ENCODE assay signal across 30 cellular contexts in genomic region chr12:116248930-116249329, GRCh38. TPM values are rescaled to one million over a fixed set of nuclear protein-coding genes. Genes with fewer than 3 reads are reported as not detected.
DNase-seq lines count a peak whose midpoint lies in the region; ATAC-seq, FAIRE-seq and TF ChIP-seq lines count a peak whose summit lies in the region.
"Had no signal": no experiment of that assay in that cellular context is flagged by ENCODE, and none has a peak within 500 bp of the region (broad histone marks: within the 10 kb centered on the region; RNA-seq: fewer than 3 reads in every experiment).

No MANE protein-coding gene starts in this region.

- POLR2A ChIA-PET in H1 (lab: Charles Lee; ENCODE audit: partially characterized antibody): interaction anchor here (0.8 to 1.3 kb wide), 2 partner anchors 19 to 27 kb away, joined by 5 read pairs; no protein-coding TSS in a partner anchor

- H3K14ac ChIP-seq in H9 (ENCODE audit: insufficient read depth, low read length) (no peak overlapping the region), H1 (ENCODE audit: insufficient read length) (no peak overlapping the region)

- H4K5ac ChIP-seq in H9 (ENCODE audit: insufficient read length, low read depth, low read length): no peak overlapping the region
- peak overlapping the region; percentile 43 for H4K5ac ChIP-seq in H1 (ENCODE audit: insufficient read length, low read depth, low read length)

- H3K27ac Mint-ChIP-seq in CD4-positive, CD25-positive, alpha-beta regulatory T cell: peak overlapping the region in 2 of 3 donors; percentile 27 to 42
- peak overlapping the region in 2 of 3 experiments; percentile 5 to 10; a peak in 2 of 7 replicates for H3K27ac Mint-ChIP-seq in H9
- H3K27ac Mint-ChIP-seq in natural killer cell: peak overlapping the region; percentile 21 to 34
- H3K27ac Mint-ChIP-seq: memory B cell; T-helper 1 cell treated with Interleukin-12 subunit alpha and Interleukin-12 subunit beta and Interleukin-4 antibody, amounts not matched to agents 30 μg/mL and 1 μg/mL, for 36 hours had no signal

- H3K4ac ChIP-seq in H9 (ENCODE audit: low read depth, low read length) (no peak overlapping the region), H1 (replicated peaks; ENCODE audit: insufficient read length, low read depth, low read length) (no peak overlapping the region)

- TF ChIP-seq EP300 in H1 (IDR thresholded peaks at IDR 0.05; ENCODE audit: borderline replicate concordance in 1 of 2, low read depth in 2 of 2, low read length in 2 of 2) (no peak), esophagus muscularis mucosa (IDR thresholded peaks at IDR 0.05) (no peak)

- TF ChIP-seq POLR2A in H1 (IDR thresholded peaks at IDR 0.05; ENCODE audit: control extremely low read depth in 1 of 2, low read depth in 2 of 2, low read length in 2 of 2) (no peak), thyroid gland (IDR thresholded peaks at IDR 0.05) (no peak), esophagus muscularis mucosa (IDR thresholded peaks at IDR 0.05; ENCODE audit: low read depth) (no peak)

- H3K4me2 ChIP-seq in H9 (ENCODE audit: insufficient read depth, insufficient read length, low read length) (no peak overlapping the region), H1 (ENCODE audit: insufficient read depth in 1 of 2, low read depth in 2 of 2, low read length in 2 of 2) (no peak overlapping the region)

- no peak overlapping the region for H3K27ac ChIP-seq in CD4-positive, CD25-positive, alpha-beta regulatory T cell (ENCODE audit: insufficient read depth, low read length, poor library complexity, severe bottlenecking)
- H3K27ac ChIP-seq in H9 (ENCODE audit: insufficient read length, low read depth, low read length): no peak overlapping the region
- no peak overlapping the region for H3K27ac ChIP-seq in H1 (ENCODE audit: low read depth, low read length)
- H3K27ac ChIP-seq in thyroid gland: no peak overlapping the region
- H3K27ac ChIP-seq in esophagus muscularis mucosa (replicated peaks in 1 of 4): no peak overlapping the region
- H3K27ac ChIP-seq: brain microvascular endothelial cell, RWPE1, upper lobe of left lung had no signal

- CTCF ChIA-PET in H1 (lab: Charles Lee; ENCODE audit: partially characterized antibody): interaction anchor here (0.9 to 2.2 kb wide), 3 partner anchors 9 to 442 kb away, joined by 5 to 7 read pairs (median 5); no protein-coding TSS in a partner anchor

- no peak overlapping the region for H4K91ac ChIP-seq in H9 (ENCODE audit: insufficient read length, low read depth, low read length)
- no peak overlapping the region for H4K91ac ChIP-seq in H1 (replicated peaks; ENCODE audit: insufficient read length, low read length)

- H2BK12ac ChIP-seq in H9 (ENCODE audit: insufficient read length, low read depth, low read length) (no peak overlapping the region), H1 (ENCODE audit: low read depth, low read length) (no peak overlapping the region)

- no peak overlapping the region for H2BK120ac ChIP-seq in H9 (ENCODE audit: low read depth, low read length, poor library complexity, severe bottlenecking)
- H2BK120ac ChIP-seq in H1 (replicated peaks; ENCODE audit: low read depth, low read length): no peak overlapping the region

- H2BK20ac ChIP-seq in H9 (ENCODE audit: low read depth, low read length, poor library complexity, severe bottlenecking) (no peak overlapping the region), H1 (ENCODE audit: low read length) (no peak overlapping the region)

- H3K27me3 ChIP-seq in CD4-positive, CD25-positive, alpha-beta regulatory T cell (ENCODE audit: control insufficient read depth, insufficient read depth, low read length): no peaks in the 10 kb centered on the region
- H3K27me3 ChIP-seq in H9 (ENCODE audit: insufficient read depth, low read length) (no peaks in the 10 kb centered on the region), H1 (replicated peaks in 1 of 4; ENCODE audit: control insufficient read depth in 3 of 4, extremely low read depth in 1 of 4, insufficient read depth in 3 of 4, low read length in 3 of 4) (no peaks in the 10 kb centered on the region), thyroid gland (no peaks in the 10 kb centered on the region), esophagus muscularis mucosa (no peaks in the 10 kb centered on the region)
- H3K27me3 ChIP-seq: brain microvascular endothelial cell, upper lobe of left lung had no signal

- H3K36me3 ChIP-seq in CD4-positive, CD25-positive, alpha-beta regulatory T cell (ENCODE audit: control insufficient read depth, insufficient read depth, low read length): no peaks in the 10 kb centered on the region
- no peaks in the 10 kb centered on the region for H3K36me3 ChIP-seq in H1 (ENCODE audit: control insufficient read depth in 2 of 4, insufficient read depth in 4 of 4, low read length in 3 of 4)
- H3K36me3 ChIP-seq in thyroid gland: no peaks in the 10 kb centered on the region
- H3K36me3 ChIP-seq in esophagus muscularis mucosa: no peaks in the 10 kb centered on the region
- H3K36me3 ChIP-seq: brain microvascular endothelial cell, upper lobe of left lung had no signal

- H3K23ac ChIP-seq in H9 (ENCODE audit: insufficient read length, low read depth, low read length) (no peak overlapping the region), H1 (ENCODE audit: insufficient read length) (no peak overlapping the region)

- H2BK5ac ChIP-seq in H9 (ENCODE audit: insufficient read length, low read length): no peak overlapping the region
- no peak overlapping the region for H2BK5ac ChIP-seq in H1 (ENCODE audit: low read depth, low read length)

- H3K4me3 ChIP-seq in CD4-positive, CD25-positive, alpha-beta regulatory T cell (ENCODE audit: low read depth, low read length): peak overlapping the region; percentile 27
- H3K4me3 ChIP-seq in H1 (ENCODE audit: extremely low read depth in 1 of 4, insufficient read depth in 2 of 4, low read depth in 3 of 4, low read length in 4 of 4) (no peak overlapping the region), thyroid gland (replicated peaks in 1 of 3) (no peak overlapping the region), esophagus muscularis mucosa (no peak overlapping the region)
- H3K4me3 ChIP-seq: upper lobe of left lung had no signal

- DNase-seq in CD4-positive, CD25-positive, alpha-beta regulatory T cell: no peak
- DNase-seq in H9 (no peak), H1 (ENCODE audit: low read depth in 1 of 2, low spot score in 2 of 2) (no peak), natural killer cell (no peak), T-helper 1 cell (no peak), thyroid gland (no peak), NK-92 (lab: John Stamatoyannopoulos, UW; ENCODE audit: unreplicated experiment) (no peak), esophagus muscularis mucosa (ENCODE audit: extremely low spot score) (no peak)
- DNase-seq: activated CD4-positive, alpha-beta T cell treated with anti-CD3 and anti-CD28 coated beads, Interleukin-2, amount 50 U/mL, for 48 hours; activated CD4-positive, CD25-positive, alpha-beta regulatory T cell treated with anti-CD3 and anti-CD28 coated beads, Interleukin-2, amount 50 U/mL, for 72 hours; activated naive CD4-positive, alpha-beta T cell; activated T-cell treated with anti-CD3 and anti-CD28 coated beads, Interleukin-2, amount 50 U/mL, for 48 hours; brain microvascular endothelial cell; COR-L47; DMS53; hypothalamus; immature natural killer cell; left cardiac atrium; NCI-H1105; NCI-H187; NCI-H446 treated with DMSO at 0.1 percent for 48 hours; OCI-M1; posterior cingulate gyrus; stimulated activated CD4-positive, alpha-beta T cell treated with anti-CD3 and anti-CD28 coated beads, Interleukin-4, amount 100 ng/mL, for 4 hours; upper lobe of left lung had no signal

- peaks cover 22% of the 10 kb centered on the region for H3K4me1 ChIP-seq in CD4-positive, CD25-positive, alpha-beta regulatory T cell (ENCODE audit: control insufficient read depth, insufficient read depth, low read length, poor library complexity, severe bottlenecking)
- H3K4me1 ChIP-seq in H9 (ENCODE audit: insufficient read depth, low read length): peaks cover 2% of the 10 kb centered on the region; the same call in 1 of the 2 replicates
- peaks cover 0 to 11% (median under 1%) of the 10 kb centered on the region in 4 experiments; a peak in 4 of 7 replicates for H3K4me1 ChIP-seq in H1 (replicated peaks in 1 of 4; ENCODE audit: control insufficient read depth in 3 of 4, insufficient read depth in 4 of 4, low read length in 3 of 4)
- H3K4me1 ChIP-seq in thyroid gland: peaks cover 35 to 48% of the 10 kb centered on the region in 2 donors
- peaks cover 47 to 55% (median 53%) of the 10 kb centered on the region in 4 donors for H3K4me1 ChIP-seq in esophagus muscularis mucosa

- H3K56ac ChIP-seq in H9 (ENCODE audit: insufficient read length, low read depth, low read length): no peak overlapping the region
- no peak overlapping the region for H3K56ac ChIP-seq in H1 (replicated peaks; ENCODE audit: insufficient read length, low read depth, low read length)

- H2AFZ ChIP-seq in H9 (ENCODE audit: low read length) (no peak overlapping the region), H1 (ENCODE audit: low read length) (no peak overlapping the region)

- no peak for FAIRE-seq in H1 (lab: Jason Lieb, UNC)
- FAIRE-seq: TTC549 had no signal

- no peak overlapping the region for H4K8ac ChIP-seq in H9 (replicated peaks; ENCODE audit: insufficient read length, low read depth, low read length)
- H4K8ac ChIP-seq in H1 (ENCODE audit: extremely low read depth, insufficient read depth, low read length): no peak overlapping the region

- peaks cover 17% of the 10 kb centered on the region for H3K36me3 Mint-ChIP-seq in CD4-positive, CD25-positive, alpha-beta regulatory T cell
- H3K36me3 Mint-ChIP-seq in H9 (ENCODE audit: insufficient read depth in 1 of 3, low read depth in 3 of 3): peaks cover 5 to 35% (median 29%) of the 10 kb centered on the region in 3 experiments
- H3K36me3 Mint-ChIP-seq in natural killer cell: peaks cover 5% of the 10 kb centered on the region

- ATAC-seq in CD4-positive, CD25-positive, alpha-beta regulatory T cell (ENCODE audit: low read depth in 2 of 2): no peak
- ATAC-seq in natural killer cell: no peak
- ATAC-seq: sciatic nerve had no signal

- H3K23me2 ChIP-seq in H9 (ENCODE audit: insufficient read length, low read depth, low read length, poor library complexity, severe bottlenecking) (no peaks in the 10 kb centered on the region), H1 (ENCODE audit: low read depth, low read length) (no peaks in the 10 kb centered on the region)

- peaks cover 0 to 22% (median 3%) of the 10 kb centered on the region in 7 donors for H3K9me3 Mint-ChIP-seq in CD4-positive, CD25-positive, alpha-beta regulatory T cell
- H3K9me3 Mint-ChIP-seq in H9: peaks cover 25 to 32% of the 10 kb centered on the region in 2 experiments
- no peaks in the 10 kb centered on the region for H3K9me3 Mint-ChIP-seq in natural killer cell
- H3K9me3 Mint-ChIP-seq: memory B cell had no signal

- H3T11ph ChIP-seq in H9 (ENCODE audit: low read length): no peak overlapping the region

- peaks cover 0 to 6% of the 10 kb centered on the region in 2 experiments for H3K9me3 ChIP-seq in CD4-positive, CD25-positive, alpha-beta regulatory T cell (ENCODE audit: control insufficient read depth in 2 of 2, low read length in 2 of 2)
- no peaks in the 10 kb centered on the region for H3K9me3 ChIP-seq in H9 (ENCODE audit: control insufficient read depth, low read depth, low read length)
- H3K9me3 ChIP-seq in H1 (ENCODE audit: insufficient read depth in 2 of 2, low read depth in 1 of 2, low read length in 1 of 2): no peaks in the 10 kb centered on the region; a peak in 1 of 4 replicates
- H3K9me3 ChIP-seq in thyroid gland: no peaks in the 10 kb centered on the region
- peaks cover 0 to 4% (median 0%) of the 10 kb centered on the region in 4 donors for H3K9me3 ChIP-seq in esophagus muscularis mucosa
- H3K9me3 ChIP-seq: upper lobe of left lung had no signal

- no peak for TF ChIP-seq CTCF in H9 (conservative IDR thresholded peaks at IDR 0.05)
- no peak for TF ChIP-seq CTCF in H1 (IDR thresholded peaks at IDR 0.05; ENCODE audit: control extremely low read depth in 1 of 3, insufficient read depth in 1 of 3, low read depth in 1 of 3, low read length in 3 of 3)
- TF ChIP-seq CTCF in natural killer cell (IDR thresholded peaks at IDR 0.05): no peak
- no peak for TF ChIP-seq CTCF in thyroid gland (IDR thresholded peaks at IDR 0.05)
- no peak for TF ChIP-seq CTCF in esophagus muscularis mucosa (IDR thresholded peaks at IDR 0.05)

- H3K79me1 ChIP-seq in H9 (ENCODE audit: insufficient read depth, low read depth, low read length, poor library complexity, severe bottlenecking) (peaks cover 5% of the 10 kb centered on the region), H1 (ENCODE audit: low read depth, low read length) (peaks cover 2% of the 10 kb centered on the region; the same call in 1 of the 2 replicates)

- H4K20me1 ChIP-seq in H9 (ENCODE audit: control insufficient read depth, insufficient read depth, insufficient read length): no peaks in the 10 kb centered on the region
- peaks cover 2 to 3% of the 10 kb centered on the region in 2 experiments for H4K20me1 ChIP-seq in H1 (replicated peaks in 1 of 2; ENCODE audit: control insufficient read depth in 1 of 2, insufficient read depth in 2 of 2, low read length in 2 of 2)

- no peaks in the 10 kb centered on the region for H3K27me3 Mint-ChIP-seq in CD4-positive, CD25-positive, alpha-beta regulatory T cell
- H3K27me3 Mint-ChIP-seq in H9 (ENCODE audit: low read depth): no peaks in the 10 kb centered on the region
- no peaks in the 10 kb centered on the region for H3K27me3 Mint-ChIP-seq in natural killer cell (ENCODE audit: low read depth in 2 of 2)
- H3K27me3 Mint-ChIP-seq: memory B cell had no signal

- H3K9ac ChIP-seq in H9 (ENCODE audit: extremely low read depth, insufficient read length, low read length) (no peak overlapping the region), H1 (replicated peaks in 1 of 4; ENCODE audit: extremely low read depth in 1 of 4, low read depth in 3 of 4, low read length in 3 of 4) (no peak overlapping the region)

- intact Hi-C loops in natural killer cell (cut with micrococcal nuclease) (no loop called here), thyroid gland (cut with DNase I) (no loop called here), esophagus muscularis mucosa (cut with DNase I) (no loop called here)

- no peak for TF ChIP-seq RAD21 in H1 (IDR thresholded peaks at IDR 0.05 in 1 of 2, conservative IDR thresholded peaks at IDR 0.05 in 1 of 2; ENCODE audit: low read depth in 2 of 2, low read length in 2 of 2)

- H2AK5ac ChIP-seq in H9 (ENCODE audit: insufficient read length, low read length) (no peak overlapping the region), H1 (ENCODE audit: low read depth, low read length) (no peak overlapping the region)

- H3K4me3 Mint-ChIP-seq in CD4-positive, CD25-positive, alpha-beta regulatory T cell: peak overlapping the region in 1 of 4 donors; percentile 47
- H3K4me3 Mint-ChIP-seq in H9 (no peak overlapping the region), natural killer cell (peak overlapping the region; percentile 36)
- H3K4me3 Mint-ChIP-seq: memory B cell; T-helper 1 cell treated with Interleukin-12 subunit alpha and Interleukin-12 subunit beta and Interleukin-4 antibody, amounts not matched to agents 30 μg/mL and 1 μg/mL, for 36 hours had no signal

- H3K18ac ChIP-seq in H9 (ENCODE audit: insufficient read length, low read depth, low read length): no peak overlapping the region
- H3K18ac ChIP-seq in H1 (ENCODE audit: extremely low read depth, low read length): no peak overlapping the region

- peaks cover 54 to 76% (median 61%) of the 10 kb centered on the region in 4 donors for H3K4me1 Mint-ChIP-seq in CD4-positive, CD25-positive, alpha-beta regulatory T cell
- H3K4me1 Mint-ChIP-seq in H9 (peaks cover 50 to 56% of the 10 kb centered on the region in 2 experiments), natural killer cell (peaks cover 65 to 72% of the 10 kb centered on the region in 2 donors)

- H3K79me2 ChIP-seq in H9 (ENCODE audit: insufficient read depth, low read length) (peaks cover 11% of the 10 kb centered on the region; the same call in 1 of the 2 replicates), H1 (ENCODE audit: control insufficient read depth in 1 of 2, insufficient read depth in 2 of 2, low read length in 2 of 2) (peaks cover 24 to 96% of the 10 kb centered on the region in 2 experiments)

- H2BK15ac ChIP-seq in H9 (ENCODE audit: low read depth, low read length): no peak overlapping the region
- no peak overlapping the region for H2BK15ac ChIP-seq in H1 (ENCODE audit: low read length)

RNA-seq across cellular contexts. Expression of gene MED13L, which starts 28.6 kb away (rescaled TPM):
- total RNA-seq in CD4-positive, CD25-positive, alpha-beta regulatory T cell: 179 TPM
- 1 to 10 TPM; 4.5 to 7.4 (median 5.9) TPM for polyA plus RNA-seq in CD4-positive, CD25-positive, alpha-beta regulatory T cell
- total RNA-seq in H9 (2021): 51.3 and 52.4 TPM in 2 replicates
- total RNA-seq in H1 (2021; fragmentation: NEBNext Ultra II Directional; extraction: Animal tissue kit (Norgen Biotek cat#: 25700)): 49.0 and 51.7 TPM in 2 replicates
- 14.7 and 15.9 TPM in 2 replicates for polyA plus RNA-seq in H1 (2011; rRNA removed)
- polyA plus RNA-seq in H1 (2011; cell fraction: cytosol; rRNA removed): 16.0 TPM
- 42.0 TPM for polyA plus RNA-seq in H1 (2011; cell fraction: nucleus; rRNA removed)
- polyA plus RNA-seq in H1 (2012, experiment 1 of 2): 12.7 to 18.3 TPM (median 15.3 TPM) in 4 replicates
- 1.4 TPM for polyA plus RNA-seq in H1 (2012, experiment 2 of 2)
- 13.5 TPM for polyA plus RNA-seq in H1 (2013, experiment 1 of 2)
- polyA plus RNA-seq in H1 (2013, experiment 2 of 2): 12.2 TPM
- polyA minus RNA-seq in H1 (2011; rRNA and poly(A)+ RNA removed): 108 and 121 TPM in 2 replicates
- polyA minus RNA-seq in H1 (2011; cell fraction: cytosol; rRNA and poly(A)+ RNA removed): 37.8 TPM
- polyA minus RNA-seq in H1 (2011; cell fraction: nucleus; rRNA and poly(A)+ RNA removed): 231 TPM
- total RNA-seq in natural killer cell: 100 to 1,000 TPM; 237 to 316 (median 240) TPM
- total RNA-seq in thyroid gland: 100 to 1,000 TPM; 168 to 349 (median 246) TPM
- 100 to 1,000 TPM; 141 to 350 (median 175) TPM for total RNA-seq in esophagus muscularis mucosa
